In the genomic region with DNA sequence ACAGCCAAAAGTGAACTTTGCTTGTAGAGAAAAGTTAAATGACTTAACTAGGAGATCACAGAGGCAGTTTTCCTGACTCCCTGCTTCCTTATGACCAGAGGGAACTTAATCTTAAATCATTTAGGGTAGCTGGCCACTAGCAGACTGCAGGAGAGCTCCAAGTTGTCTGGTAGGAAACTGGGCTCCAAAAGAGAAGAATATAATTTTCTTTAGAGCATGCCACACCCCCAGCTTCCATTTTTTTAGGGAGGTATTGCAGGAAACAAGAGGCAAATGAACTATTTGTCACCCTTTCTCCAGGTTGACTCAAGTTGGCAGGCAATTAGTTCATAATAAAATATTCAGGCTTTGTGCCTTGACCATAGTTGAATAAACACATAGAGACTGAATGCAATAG, we compare ENCODE assay signal across 8 cellular contexts. TPM values are rescaled to one million over a fixed set of nuclear protein-coding genes. Genes with fewer than 3 reads are reported as not detected.
A peak's percentile ranks its signal among the peaks of the same experiment; 100 is the strongest.
DNase-seq lines count a peak whose midpoint lies in the region; ATAC-seq and TF ChIP-seq lines count a peak whose summit lies in the region.

No MANE protein-coding gene starts in this region.

- ATAC-seq in activated naive CD8-positive, alpha-beta T cell treated with anti-CD3 and anti-CD28 coated beads, Interleukin-2, amount 50 U/mL, for 24 hours: no peak
- ATAC-seq in left colon: peak; percentile 34

- no peaks in the 10 kb centered on the region for H3K9me3 Mint-ChIP-seq in activated T-cell treated with anti-CD3 and anti-CD28 coated beads, Interleukin-2, amount 50 U/mL, for 24 hours
- H3K9me3 Mint-ChIP-seq in activated naive CD8-positive, alpha-beta T cell treated with anti-CD3 and anti-CD28 coated beads, Interleukin-2, amount 50 U/mL, for 24 hours: no peaks in the 10 kb centered on the region

- H3K27ac ChIP-seq in tibial nerve: peak overlapping the region; percentile 57 to 93 (median 80)

- no peak for TF ChIP-seq POLR2A in tibial nerve (IDR thresholded peaks at IDR 0.05)

- H3K4me3 ChIP-seq in tibial nerve: peak overlapping the region; percentile 51 to 65 (median 58)

- peak overlapping the region; percentile 95 for H3K27ac Mint-ChIP-seq in activated T-cell treated with anti-CD3 and anti-CD28 coated beads, Interleukin-2, amount 50 U/mL, for 24 hours
- peak overlapping the region; percentile 91 for H3K27ac Mint-ChIP-seq in activated naive CD8-positive, alpha-beta T cell treated with anti-CD3 and anti-CD28 coated beads, Interleukin-2, amount 50 U/mL, for 24 hours

- H3K36me3 Mint-ChIP-seq in activated T-cell treated with anti-CD3 and anti-CD28 coated beads, Interleukin-2, amount 50 U/mL, for 24 hours (ENCODE audit: low read depth): peaks cover 49% of the 10 kb centered on the region
- peaks cover 29% of the 10 kb centered on the region for H3K36me3 Mint-ChIP-seq in activated naive CD8-positive, alpha-beta T cell treated with anti-CD3 and anti-CD28 coated beads, Interleukin-2, amount 50 U/mL, for 24 hours (ENCODE audit: low read depth)

- peaks cover 0 to 26% (median 10%) of the 10 kb centered on the region in 3 donors for H3K36me3 ChIP-seq in tibial nerve

- no peaks in the 10 kb centered on the region for H3K27me3 ChIP-seq in tibial nerve

- H3K4me1 ChIP-seq in tibial nerve: peaks cover 0 to 44% (median 20%) of the 10 kb centered on the region in 4 donors

- DNase-seq in activated T-cell treated with anti-CD3 and anti-CD28 coated beads, Interleukin-2, amount 50 U/mL, for 24 hours: no peak
- no peak for DNase-seq in activated T-cell treated with anti-CD3 and anti-CD28 coated beads, Interleukin-2, amount 50 U/mL, for 48 hours
- DNase-seq in activated naive CD8-positive, alpha-beta T cell treated with anti-CD3 and anti-CD28 coated beads, Interleukin-2, amount 50 U/mL, for 24 hours: no peak
- DNase-seq in left colon (peak in 1 of 2 donors; percentile 6), tibial nerve (ENCODE audit: low spot score in 2 of 2) (no peak), SIG-M5 treated with dmso at 0.1 percent for 504 hours (lab: John Stamatoyannopoulos, UW; ENCODE audit: unreplicated experiment) (no peak)
- no peak for DNase-seq in stimulated activated CD4-positive, alpha-beta T cell treated with anti-CD3 and anti-CD28 coated beads, Interleukin-4, amount 100 ng/mL, for 24 hours
- DNase-seq in activated CD4-positive, alpha-beta T cell treated with anti-CD3 and anti-CD28 coated beads for 1 hour: no peak

- H3K4me3 Mint-ChIP-seq in activated T-cell treated with anti-CD3 and anti-CD28 coated beads, Interleukin-2, amount 50 U/mL, for 24 hours: peak overlapping the region; percentile 99
- peak overlapping the region; percentile 97 for H3K4me3 Mint-ChIP-seq in activated naive CD8-positive, alpha-beta T cell treated with anti-CD3 and anti-CD28 coated beads, Interleukin-2, amount 50 U/mL, for 24 hours

- no peak for TF ChIP-seq EP300 in tibial nerve (IDR thresholded peaks at IDR 0.05)

- H3K4me1 Mint-ChIP-seq in activated T-cell treated with anti-CD3 and anti-CD28 coated beads, Interleukin-2, amount 50 U/mL, for 24 hours (ENCODE audit: low read depth): peaks cover 50% of the 10 kb centered on the region
- H3K4me1 Mint-ChIP-seq in activated naive CD8-positive, alpha-beta T cell treated with anti-CD3 and anti-CD28 coated beads, Interleukin-2, amount 50 U/mL, for 24 hours: peaks cover 50% of the 10 kb centered on the region

- intact Hi-C loops in left colon (cut with DNase I, micrococcal nuclease): no loop called here

- no peaks in the 10 kb centered on the region for H3K9me3 ChIP-seq in tibial nerve

- no peaks in the 10 kb centered on the region for H3K27me3 Mint-ChIP-seq in activated T-cell treated with anti-CD3 and anti-CD28 coated beads, Interleukin-2, amount 50 U/mL, for 24 hours
- peaks cover 4% of the 10 kb centered on the region for H3K27me3 Mint-ChIP-seq in activated naive CD8-positive, alpha-beta T cell treated with anti-CD3 and anti-CD28 coated beads, Interleukin-2, amount 50 U/mL, for 24 hours

- no peak for TF ChIP-seq CTCF in tibial nerve (IDR thresholded peaks at IDR 0.05)

RNA-seq across cellular contexts. Expression of a gene that starts 2.6 kb away (rescaled TPM):
- total RNA-seq in left colon: 10 to 100 TPM; 15.7 to 18.9 TPM
- total RNA-seq in tibial nerve: 10 to 100 TPM in 2 of 4 donors, 1 to 10 TPM in 2; 8.7 to 14.4 (median 11.7) TPM

RNA-seq across cellular contexts. Expression of a gene that starts 2.9 kb away (rescaled TPM):
- 1 to 10 TPM; 1.9 to 2.8 TPM for total RNA-seq in left colon
- under 1 TPM in 3 of 4 donors, not detected in 1; 0.22 to 0.63 (median 0.60) TPM for total RNA-seq in tibial nerve
